ENCODE assay signal across 12 cellular contexts in genomic region chr15:31300208-31300661, GRCh38.
DNase-seq lines count a peak whose midpoint lies in the region; ATAC-seq and TF ChIP-seq lines count a peak whose summit lies in the region.
"Had no signal": no experiment of that assay in that cellular context is flagged by ENCODE, and none has a peak within 500 bp of the region (broad histone marks: within the 10 kb centered on the region; RNA-seq: fewer than 3 reads in every experiment).

No MANE protein-coding gene starts in this region.

- no peak for ATAC-seq in GM18517 (IDR thresholded peaks at IDR 0.05; ENCODE audit: unreplicated experiment)

- H3K27ac ChIP-seq in WERI-Rb-1 = peak overlapping the region; percentile 93
- H3K27ac ChIP-seq in brain microvascular endothelial cell = no peak overlapping the region
- H3K27ac ChIP-seq: epithelial cell of prostate, tibial artery had no signal

- in situ Hi-C loops in brain microvascular endothelial cell (cut with HindIII; ENCODE audit: low pct_ligation_motif_present, low sequenced_read_pairs) = loop anchor here (25.0 kb wide), 1 partner anchor 88 kb away; no protein-coding TSS in a partner anchor

- peak; percentile 43 to 51 for DNase-seq in NCI-H2081 (lab: John Stamatoyannopoulos, UW)
- DNase-seq in NCI-H2081 treated with DMSO at 0.1 percent for 48 hours (lab: John Stamatoyannopoulos, UW) = no peak
- no peak for DNase-seq in WERI-Rb-1
- peak in 47 of 51 donors; percentile 29 to 94 (median 81) for DNase-seq in hypothalamus (lab: John Stamatoyannopoulos, UW)
- DNase-seq in stimulated activated CD8-positive, alpha-beta memory T cell treated with anti-CD3 and anti-CD28 coated beads, Interleukin-4, amount 100 ng/mL, for 48 hours = peak; percentile 14
- DNase-seq in AG20443 (ENCODE audit: low spot score) = no peak
- no peak for DNase-seq in brain microvascular endothelial cell
- DNase-seq: DMS79 treated with DMSO at 0.1 percent for 48 hours, SHP77 had no signal

- no peaks in the 10 kb centered on the region for H3K36me3 ChIP-seq in WERI-Rb-1
- H3K36me3 ChIP-seq in brain microvascular endothelial cell (replicated peaks) = no peaks in the 10 kb centered on the region
- H3K36me3 ChIP-seq: tibial artery had no signal

- H3K4me3 ChIP-seq in WERI-Rb-1 (ENCODE audit: low read depth, low read length) (no peak overlapping the region), brain microvascular endothelial cell (ENCODE audit: low read depth, low read length) (no peak overlapping the region)
- H3K4me3 ChIP-seq: tibial artery had no signal

- H3K9me3 ChIP-seq in WERI-Rb-1 (ENCODE audit: severe bottlenecking) = no peaks in the 10 kb centered on the region
- H3K9me3 ChIP-seq: tibial artery had no signal

- H3K27me3 ChIP-seq in WERI-Rb-1 (ENCODE audit: insufficient read depth, low read depth, severe bottlenecking) (no peaks in the 10 kb centered on the region), brain microvascular endothelial cell (replicated peaks) (peaks cover 14% of the 10 kb centered on the region)

- TF ChIP-seq CTCF in WERI-Rb-1 (IDR thresholded peaks at IDR 0.05; ENCODE audit: low read depth, low read length) (no peak), brain microvascular endothelial cell (IDR thresholded peaks at IDR 0.05; ENCODE audit: low read depth, low read length, missing control alignments) (no peak)

Comparison
In these comparisons a context has a peak if more than half of its experiments do, and no peak if none do; other contexts are left out.
1. DNase-seq: peak in NCI-H2081 (2 of 2), hypothalamus (47 of 51) and stimulated activated CD8-positive, alpha-beta memory T cell treated with anti-CD3 and anti-CD28 coated beads, Interleukin-4, amount 100 ng/mL, for 48 hours (single experiment); none in NCI-H2081 treated with DMSO at 0.1 percent for 48 hours (single experiment), WERI-Rb-1 (single experiment), AG20443 (single experiment) and brain microvascular endothelial cell (single experiment).